ENCODE assay signal across 23 cellular contexts in the genomic region with DNA sequence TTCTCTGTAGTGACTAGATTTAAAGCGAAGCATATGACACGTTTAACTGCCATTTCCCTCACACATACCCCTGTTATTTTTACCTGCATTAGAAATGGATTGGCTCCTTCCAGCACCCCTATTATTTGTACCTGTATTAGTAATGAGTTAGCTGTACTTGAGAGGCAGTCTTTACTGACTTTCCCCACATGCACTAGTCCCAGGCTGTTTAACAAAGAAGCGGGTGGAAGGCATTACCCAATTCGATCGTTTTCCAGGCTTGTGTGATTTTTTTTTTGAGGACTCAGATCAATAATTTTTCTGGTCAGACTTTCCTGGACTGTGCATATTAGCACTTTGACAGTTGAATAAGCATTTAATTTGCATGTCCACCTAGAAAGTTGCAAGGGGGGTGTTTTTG. TPM values are rescaled to one million over a fixed set of nuclear protein-coding genes. Genes with fewer than 3 reads are reported as not detected.
DNase-seq lines count a peak whose midpoint lies in the region; ATAC-seq and TF ChIP-seq lines count a peak whose summit lies in the region.
"Had no signal": no experiment of that assay in that cellular context is flagged by ENCODE, and none has a peak within 500 bp of the region (broad histone marks: within the 10 kb centered on the region; RNA-seq: fewer than 3 reads in every experiment).

No MANE protein-coding gene starts in this region.

- no peak overlapping the region for H4K5ac ChIP-seq in H9 (ENCODE audit: insufficient read length, low read depth, low read length)

- H3K27me3 Mint-ChIP-seq in H9 (ENCODE audit: low read depth), result no peaks in the 10 kb centered on the region
- H3K27me3 Mint-ChIP-seq in endothelial cell (ENCODE audit: unreplicated experiment), result peaks cover under 1% of the 10 kb centered on the region

- intact Hi-C loops in Right ventricle myocardium superior (cut with DNase I) (loop anchor here (5.0 kb wide), 1 partner anchor 36 kb away; no protein-coding TSS in a partner anchor), PC-9 (cut with micrococcal nuclease; ENCODE audit: unreplicated experiment) (no loop called here)

- H3K23ac ChIP-seq in H9 (ENCODE audit: insufficient read length, low read depth, low read length), result no peak overlapping the region

- H3K36me3 ChIP-seq in cardiac muscle cell (peaks cover 74% of the 10 kb centered on the region), PC-9 (ENCODE audit: low read depth) (peaks cover 36% of the 10 kb centered on the region)

- H3K4me3 Mint-ChIP-seq in H9 (no peak overlapping the region), endothelial cell (ENCODE audit: unreplicated experiment) (no peak overlapping the region)
- H3K4me3 Mint-ChIP-seq in stimulated activated effector memory CD8-positive, alpha-beta T cell treated with anti-CD3 and anti-CD28 coated beads, Interleukin-12 subunit alpha, Interleukin-12 subunit beta, amount 100 ng/mL, for 72 hours, result no peak overlapping the region
- H3K4me3 Mint-ChIP-seq: mesothelial cell of epicardium had no signal

- H3K9ac ChIP-seq in H9 (ENCODE audit: extremely low read depth, insufficient read length, low read length), result no peak overlapping the region

- H3K36me3 Mint-ChIP-seq in H9 (ENCODE audit: insufficient read depth in 1 of 3, low read depth in 3 of 3) (peaks cover 28 to 86% (median 60%) of the 10 kb centered on the region in 3 experiments; a peak in 6 of 7 replicates), endothelial cell (ENCODE audit: low read depth, unreplicated experiment) (peaks cover 46% of the 10 kb centered on the region)
- peaks cover 100% of the 10 kb centered on the region for H3K36me3 Mint-ChIP-seq in stimulated activated effector memory CD8-positive, alpha-beta T cell treated with anti-CD3 and anti-CD28 coated beads, Interleukin-12 subunit alpha, Interleukin-12 subunit beta, amount 100 ng/mL, for 72 hours

- no peak for ATAC-seq in Right ventricle myocardium superior (ENCODE audit: poor library complexity)
- ATAC-seq in stimulated activated effector memory CD8-positive, alpha-beta T cell treated with anti-CD3 and anti-CD28 coated beads, Interleukin-12 subunit alpha, Interleukin-12 subunit beta, amount 100 ng/mL, for 72 hours, result no peak
- ATAC-seq in stimulated activated naive CD8-positive, alpha-beta T cell treated with anti-CD3 and anti-CD28 coated beads, Interleukin-15, Interleukin-2, amounts not matched to agents 100 U/mL and 50 U/mL, for 24 hours, result no peak
- ATAC-seq: activated CD4-positive, CD25-positive, alpha-beta regulatory T cell treated with anti-CD3 and anti-CD28 coated beads, Interleukin-2, amount 50 U/mL, for 24 hours; heart left ventricle; left colon had no signal

- H3K4me3 ChIP-seq in cardiac muscle cell (no peak overlapping the region), PC-9 (no peak overlapping the region)
- H3K4me3 ChIP-seq: ascending aorta, heart left ventricle, sigmoid colon had no signal

- no peak for TF ChIP-seq CTCF in cardiac muscle cell (IDR thresholded peaks at IDR 0.05; ENCODE audit: low read depth, low read length)
- TF ChIP-seq CTCF in H9 (conservative IDR thresholded peaks at IDR 0.05), result no peak
- no peak for TF ChIP-seq CTCF in endothelial cell (IDR thresholded peaks at IDR 0.05; ENCODE audit: unreplicated experiment)
- TF ChIP-seq CTCF in PC-9 (conservative IDR thresholded peaks at IDR 0.05), result no peak

- no peak overlapping the region for H4K91ac ChIP-seq in H9 (ENCODE audit: insufficient read length, low read depth, low read length)

- no CpG with 5 or more reads among the region's 5 CpGs for WGBS in H9 (ENCODE audit: extremely low coverage, insufficient read length, low lambda C conversion rate)

- POLR2A ChIA-PET in PC-9 (lab: Charles Lee; ENCODE audit: unreplicated experiment), result no interaction called here

- no peak overlapping the region for H2BK5ac ChIP-seq in H9 (ENCODE audit: insufficient read length, low read length)

- no peak overlapping the region for H4K8ac ChIP-seq in H9 (replicated peaks; ENCODE audit: insufficient read length, low read depth, low read length)

- no peak overlapping the region for H2BK12ac ChIP-seq in H9 (ENCODE audit: insufficient read length, low read depth, low read length)

- no peaks in the 10 kb centered on the region for H3K79me1 ChIP-seq in H9 (ENCODE audit: insufficient read depth, low read depth, low read length, poor library complexity, severe bottlenecking)

- peaks cover 0 to 10% of the 10 kb centered on the region in 2 experiments; a peak in 2 of 4 replicates for H3K4me1 Mint-ChIP-seq in H9
- H3K4me1 Mint-ChIP-seq in endothelial cell (ENCODE audit: unreplicated experiment), result peaks cover 46% of the 10 kb centered on the region
- peaks cover 18% of the 10 kb centered on the region for H3K4me1 Mint-ChIP-seq in stimulated activated effector memory CD8-positive, alpha-beta T cell treated with anti-CD3 and anti-CD28 coated beads, Interleukin-12 subunit alpha, Interleukin-12 subunit beta, amount 100 ng/mL, for 72 hours
- H3K4me1 Mint-ChIP-seq: mesothelial cell of epicardium had no signal

- no peak for DNase-seq in cardiac muscle cell (ENCODE audit: low read depth in 1 of 2, low spot score in 1 of 2)
- no peak for DNase-seq in Right ventricle myocardium superior
- DNase-seq in H9, result no peak
- DNase-seq in endothelial cell (ENCODE audit: low spot score), result no peak
- no peak for DNase-seq in stimulated activated effector memory CD8-positive, alpha-beta T cell treated with anti-CD3 and anti-CD28 coated beads, Interleukin-12 subunit alpha, Interleukin-12 subunit beta, amount 100 ng/mL, for 72 hours (ENCODE audit: low spot score in 2 of 2)
- no peak for DNase-seq in stimulated activated naive CD8-positive, alpha-beta T cell treated with anti-CD3 and anti-CD28 coated beads, Interleukin-15, Interleukin-2, amounts not matched to agents 100 U/mL and 50 U/mL, for 24 hours
- DNase-seq in PC-9, result no peak
- DNase-seq: activated effector memory CD4-positive, alpha-beta T cell treated with anti-CD3 and anti-CD28 coated beads, Interleukin-2, amount 50 U/mL, for 16 hours; cerebellar nuclear complex; COR-L47; DMS79 treated with DMSO at 0.1 percent for 48 hours; heart left ventricle; left colon; NCI-H1048; NCI-H187; NCI-H526 treated with DMSO at 0.1 percent for 48 hours; posterior cingulate gyrus; sigmoid colon; stimulated activated naive CD4-positive, alpha-beta T cell had no signal

- H2AK5ac ChIP-seq in H9 (ENCODE audit: insufficient read length, low read length), result no peak overlapping the region

- no peak overlapping the region for H2BK15ac ChIP-seq in H9 (ENCODE audit: low read depth, low read length)

- H3K9me3 ChIP-seq in cardiac muscle cell (ENCODE audit: low read depth) (no peaks in the 10 kb centered on the region), H9 (ENCODE audit: control insufficient read depth, low read depth, low read length) (no peaks in the 10 kb centered on the region), PC-9 (ENCODE audit: insufficient read depth, low read depth) (no peaks in the 10 kb centered on the region)
- H3K9me3 ChIP-seq: ascending aorta, heart left ventricle, sigmoid colon had no signal

- no peak overlapping the region for H3K18ac ChIP-seq in H9 (ENCODE audit: insufficient read length, low read depth, low read length)

- H3F3A ChIP-seq in PC-9 (ENCODE audit: insufficient read depth, low read depth), result peaks cover 6% of the 10 kb centered on the region; the same call in 1 of the 2 replicates

- H3K4me2 ChIP-seq in H9 (ENCODE audit: insufficient read depth, insufficient read length, low read length) (no peak overlapping the region), PC-9 (no peak overlapping the region)

- H3K27ac Mint-ChIP-seq in H9, result peak overlapping the region; percentile 4 to 59 (median 33); a peak in 4 of 7 replicates
- H3K27ac Mint-ChIP-seq in endothelial cell (ENCODE audit: unreplicated experiment), result peak overlapping the region; percentile 83
- peak overlapping the region; percentile 85 for H3K27ac Mint-ChIP-seq in stimulated activated effector memory CD8-positive, alpha-beta T cell treated with anti-CD3 and anti-CD28 coated beads, Interleukin-12 subunit alpha, Interleukin-12 subunit beta, amount 100 ng/mL, for 72 hours
- H3K27ac Mint-ChIP-seq: mesothelial cell of epicardium had no signal

- no peaks in the 10 kb centered on the region for H3K79me2 ChIP-seq in H9 (ENCODE audit: insufficient read depth, low read length)
- no peaks in the 10 kb centered on the region for H3K79me2 ChIP-seq in PC-9 (ENCODE audit: low read depth)

- H2BK20ac ChIP-seq in H9 (ENCODE audit: low read depth, low read length, poor library complexity, severe bottlenecking), result no peak overlapping the region

- H3K9me3 Mint-ChIP-seq in H9, result no peaks in the 10 kb centered on the region
- H3K9me3 Mint-ChIP-seq in endothelial cell (ENCODE audit: unreplicated experiment), result no peaks in the 10 kb centered on the region
- H3K9me3 Mint-ChIP-seq in stimulated activated effector memory CD8-positive, alpha-beta T cell treated with anti-CD3 and anti-CD28 coated beads, Interleukin-12 subunit alpha, Interleukin-12 subunit beta, amount 100 ng/mL, for 72 hours, result no peaks in the 10 kb centered on the region
- H3K9me3 Mint-ChIP-seq: mesothelial cell of epicardium had no signal

- no peaks in the 10 kb centered on the region for H3K27me3 ChIP-seq in cardiac muscle cell
- H3K27me3 ChIP-seq in H9 (ENCODE audit: insufficient read depth, low read length), result no peaks in the 10 kb centered on the region; the same call in 1 of the 2 replicates
- H3K27me3 ChIP-seq in PC-9 (ENCODE audit: insufficient read depth, low read depth), result no peaks in the 10 kb centered on the region
- H3K27me3 ChIP-seq: ascending aorta, heart left ventricle, sigmoid colon had no signal

- H2BK120ac ChIP-seq in H9 (ENCODE audit: low read depth, low read length, poor library complexity, severe bottlenecking), result no peak overlapping the region

- H3K56ac ChIP-seq in H9 (ENCODE audit: insufficient read length, low read depth, low read length), result no peak overlapping the region

- H3K4me1 ChIP-seq in cardiac muscle cell (ENCODE audit: low read depth), result no peaks in the 10 kb centered on the region
- no peaks in the 10 kb centered on the region for H3K4me1 ChIP-seq in H9 (ENCODE audit: insufficient read depth, low read length)
- H3K4me1 ChIP-seq in PC-9 (replicated peaks; ENCODE audit: insufficient read depth), result no peaks in the 10 kb centered on the region
- H3K4me1 ChIP-seq: sigmoid colon had no signal

- no peaks in the 10 kb centered on the region for H3K23me2 ChIP-seq in H9 (ENCODE audit: insufficient read length, low read depth, low read length, poor library complexity, severe bottlenecking)

- no peaks in the 10 kb centered on the region for H3K9me2 ChIP-seq in PC-9 (ENCODE audit: insufficient read depth)

- no peak overlapping the region for H3K4ac ChIP-seq in H9 (ENCODE audit: low read depth, low read length)

- no TSS peak for BruUV-seq in PC-9 (replicated peaks; lab: Mats Ljungman, UMichigan)

- H4K20me1 ChIP-seq in H9 (ENCODE audit: control insufficient read depth, insufficient read depth, insufficient read length) (no peaks in the 10 kb centered on the region), PC-9 (ENCODE audit: insufficient read depth) (no peaks in the 10 kb centered on the region)

- no peak overlapping the region for H3K14ac ChIP-seq in H9 (ENCODE audit: insufficient read depth, low read length)

- H3T11ph ChIP-seq in H9 (ENCODE audit: low read length), result no peak overlapping the region

- H2AFZ ChIP-seq in H9 (ENCODE audit: low read length) (no peak overlapping the region), PC-9 (no peak overlapping the region)

- H3K27ac ChIP-seq in cardiac muscle cell (peak overlapping the region; percentile 36), H9 (ENCODE audit: insufficient read length, low read depth, low read length) (no peak overlapping the region), PC-9 (no peak overlapping the region)
- H3K27ac ChIP-seq: ascending aorta, epithelial cell of prostate, heart left ventricle, sigmoid colon had no signal

- CTCF ChIA-PET in PC-9 (lab: Charles Lee), result no interaction called here

RNA-seq across cellular contexts. Expression of a gene that starts 46.4 kb away (rescaled TPM):
- 31.2 and 49.8 TPM in 2 replicates for total RNA-seq in cardiac muscle cell
- polyA plus RNA-seq in cardiac muscle cell, result 11.2 and 18.8 TPM in 2 replicates
- total RNA-seq in Right ventricle myocardium superior, result 6.5 TPM
- 15.3 and 18.2 TPM in 2 replicates for total RNA-seq in H9 (2021)
- total RNA-seq in endothelial cell (ENCODE audit: unreplicated experiment), result 20.3 TPM
- total RNA-seq in PC-9 (2021), result 19.7 and 25.0 TPM in 2 replicates

Comparison
In these comparisons a context has a peak if more than half of its experiments do, and no peak if none do; other contexts are left out.
1. H3K27ac Mint-ChIP-seq: peak in every context shown above with its lines; median percentile 85 in stimulated activated effector memory CD8-positive, alpha-beta T cell treated with anti-CD3 and anti-CD28 coated beads, Interleukin-12 subunit alpha, Interleukin-12 subunit beta, amount 100 ng/mL, for 72 hours; 83 in endothelial cell; 33 in H9.